ENCODE assay signal across 25 cellular contexts in the genomic region with DNA sequence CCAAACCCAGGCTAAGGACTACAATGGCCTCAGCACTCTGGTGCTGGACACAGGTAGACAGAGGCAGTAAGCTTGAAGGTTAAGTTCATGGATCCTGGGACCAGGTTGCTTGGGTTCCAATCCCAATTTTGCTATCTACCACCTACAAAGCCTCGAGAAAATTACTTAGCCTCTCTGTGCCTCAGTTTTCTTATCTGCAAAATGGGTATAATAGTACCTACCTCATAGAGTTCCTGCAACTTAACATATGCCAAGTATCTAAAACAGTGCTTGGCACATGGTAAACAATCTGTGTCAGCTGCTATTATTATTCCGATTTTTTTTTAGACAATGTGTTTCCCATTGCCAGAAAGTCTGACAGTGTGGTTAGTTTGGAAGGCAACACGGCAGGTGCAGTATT. TPM values are rescaled to one million over a fixed set of nuclear protein-coding genes. Genes with fewer than 3 reads are reported as not detected.
"Had no signal": no experiment of that assay in that cellular context is flagged by ENCODE, and none has a peak within 500 bp of the region (broad histone marks: within the 10 kb centered on the region; RNA-seq: fewer than 3 reads in every experiment).

No MANE protein-coding gene starts in this region.

- ATAC-seq: Right ventricle myocardium inferior, SK-N-SH treated with all-trans-retinoic acid at 6 μM for 48 hours had no signal

- H3K4me2 ChIP-seq: KMS-11, PC-9 had no signal

- DNase-seq: IMR-90; Kasumi-1; MM.1S; NCI-H1092 treated with DMSO at 0.1 percent for 48 hours; NCI-H1436 treated with DMSO at 0.1 percent for 48 hours; NCI-H1694; NCI-H187 treated with DMSO at 0.1 percent for 48 hours; NCI-H2029 treated with DMSO at 0.1 percent for 48 hours; NCI-H2227 treated with DMSO at 0.1 percent for 48 hours; NCI-H524; NCI-H526 treated with DMSO at 0.1 percent for 48 hours; NCI-H748 treated with DMSO at 0.1 percent for 48 hours; NK-92 treated with Interleukin-12 subunit alpha and Interleukin-12 subunit beta, amount 100 ng/mL, for 24 hours; OCI-M1; PC-9; Peyer's patch; SHP77 treated with DMSO at 0.1 percent for 48 hours; SJCRH30 had no signal

- H3K27ac ChIP-seq: KMS-11, PC-9, Peyer's patch, SJCRH30 had no signal

- H3K9me3 ChIP-seq: Peyer's patch, SJCRH30 had no signal

- H3K27me3 ChIP-seq: Peyer's patch, SJCRH30 had no signal

- H3K9ac ChIP-seq: KMS-11 had no signal

- H3K4me1 ChIP-seq: Peyer's patch, SJCRH30 had no signal

- H3K36me3 ChIP-seq: Peyer's patch, SJCRH30 had no signal

- H3K4me3 ChIP-seq: PC-9, Peyer's patch, SJCRH30 had no signal

- H2AFZ ChIP-seq: PC-9 had no signal

RNA-seq across cellular contexts. Expression of a gene that starts 37.5 kb away (rescaled TPM):
- total RNA-seq: HT-29, IMR-90, M059J, NCI-H460, Peyer's patch, Right ventricle myocardium inferior, RPMI7951 had no signal
- polyA plus RNA-seq: IMR-90 had no signal
